In the genomic region with DNA sequence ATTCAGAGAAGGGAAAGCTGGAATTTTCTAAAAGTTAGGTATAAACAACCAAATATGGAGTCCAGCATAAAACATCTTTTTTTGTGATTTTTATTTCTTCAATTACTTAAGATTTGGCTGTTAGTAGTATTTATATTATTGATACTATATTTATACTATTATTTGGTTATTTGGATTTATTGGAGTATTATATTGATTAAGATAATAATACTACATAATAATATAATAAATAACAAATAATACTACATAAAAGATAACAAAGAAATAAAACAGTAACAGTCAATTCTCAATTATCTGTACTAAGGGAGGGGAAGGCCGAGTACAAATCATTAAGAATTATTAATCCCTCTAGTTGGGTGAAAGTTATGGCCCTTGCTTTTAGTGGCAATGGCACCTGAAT, we compare ENCODE assay signal across 15 cellular contexts.
A peak's percentile ranks its signal among the peaks of the same experiment; 100 is the strongest.
DNase-seq lines count a peak whose midpoint lies in the region; ATAC-seq, FAIRE-seq and TF ChIP-seq lines count a peak whose summit lies in the region.
"Had no signal": no experiment of that assay in that cellular context is flagged by ENCODE, and none has a peak within 500 bp of the region (broad histone marks: within the 10 kb centered on the region; RNA-seq: fewer than 3 reads in every experiment).

No MANE protein-coding gene starts in this region.

- no peak overlapping the region for H3K4me3 ChIP-seq in right lobe of liver
- H3K4me3 ChIP-seq in HepG2 (replicated peaks in 1 of 3; ENCODE audit: insufficient read depth in 1 of 3, low read depth in 2 of 3, low read length in 3 of 3) = no peak overlapping the region
- H3K4me3 ChIP-seq in GM12878 = no peak overlapping the region
- H3K4me3 ChIP-seq in kidney (ENCODE audit: low read length in 2 of 2) = no peak overlapping the region
- H3K4me3 ChIP-seq: BLaER1 had no signal

- H3K9ac ChIP-seq in HepG2 (ENCODE audit: insufficient read depth, low read depth, low read length) (no peak overlapping the region), GM12878 (ENCODE audit: control insufficient read depth, insufficient read depth, low read length) (no peak overlapping the region), kidney (ENCODE audit: low read length in 2 of 2) (no peak overlapping the region)
- H3K9ac ChIP-seq: BLaER1 had no signal

- TF ChIP-seq EP300 in HepG2 (IDR thresholded peaks at IDR 0.05; ENCODE audit: low read depth in 2 of 2, low read length in 2 of 2) = no peak
- TF ChIP-seq EP300 in HepG2 (CRISPR knock-in tag; IDR thresholded peaks at IDR 0.05; ENCODE audit: borderline replicate concordance) = no peak
- TF ChIP-seq EP300 in GM12878 (IDR thresholded peaks at IDR 0.05; ENCODE audit: borderline replicate concordance in 1 of 2, control insufficient read depth in 1 of 2, low read depth in 2 of 2, low read length in 2 of 2) = no peak

- intact Hi-C loops in right lobe of liver (cut with DNase I) = loop anchor here in 1 of 2 donors (10.0 kb wide), 1 partner anchor 266 kb away; no protein-coding TSS in a partner anchor
- intact Hi-C loops in HepG2 (cut with micrococcal nuclease; ENCODE audit: unreplicated experiment) = no loop called here
- intact Hi-C loops in GM12878 (cut with micrococcal nuclease; ENCODE audit: unreplicated experiment) = no loop called here
- intact Hi-C loops in kidney (cut with DNase I) = loop anchor here (10.0 kb wide), 1 partner anchor 266 kb away; no protein-coding TSS in a partner anchor

- in situ Hi-C loops in HepG2 (cut with HindIII; ENCODE audit: extremely low pct_ligation_motif_present, low pct_unique_long_range_greater_than_20kb) (no loop called here), GM12878 (cut with MboI) (no loop called here)

- 83% methylated on average over 1 of the region's 1 CpG for WGBS in right lobe of liver (ENCODE audit: insufficient coverage, low coverage, low lambda C conversion rate, missing lambda C conversion rate)
- 76% methylated on average over 1 of the region's 1 CpG for WGBS in HepG2 (ENCODE audit: low lambda C conversion rate)
- WGBS in GM12878 (ENCODE audit: insufficient coverage, insufficient replicate concordance, low lambda C conversion rate, missing lambda C conversion rate) = 0% methylated on average over 1 of the region's 1 CpG

- TF ChIP-seq POLR2A in right lobe of liver (IDR thresholded peaks at IDR 0.05) = no peak
- no peak for TF ChIP-seq POLR2A in HepG2 (IDR thresholded peaks at IDR 0.05; ENCODE audit: insufficient read depth in 1 of 2, low read depth in 2 of 2, low read length in 2 of 2)
- TF ChIP-seq POLR2A in GM12878 (IDR thresholded peaks at IDR 0.05; ENCODE audit: low read depth, low read length) = no peak

- H3K4me2 ChIP-seq in HepG2 (ENCODE audit: low read depth, low read length) = no peak overlapping the region
- peak overlapping the region; percentile 39; the same call in 1 of the 2 replicates for H3K4me2 ChIP-seq in GM12878 (ENCODE audit: control insufficient read depth, insufficient read depth)
- H3K4me2 ChIP-seq: BLaER1 had no signal

- H4K20me1 ChIP-seq in HepG2 (ENCODE audit: insufficient read depth, low read length) (no peaks in the 10 kb centered on the region), GM12878 (ENCODE audit: control insufficient read depth, insufficient read depth) (no peaks in the 10 kb centered on the region)
- H4K20me1 ChIP-seq: BLaER1 had no signal

- CTCF ChIA-PET in HepG2 (lab: Yijun Ruan, JAX; ENCODE audit: low intra/inter-chr PET ratio, low total read pairs) (no interaction called here), GM12878 (lab: Yijun Ruan, JAX) (interaction anchor here (1.5 to 2.5 kb wide), 4 partner anchors 104 to 289 kb away, joined by 4 to 16 read pairs (median 7); no protein-coding TSS in a partner anchor)

- H3K4me1 ChIP-seq in right lobe of liver = peaks cover 0 to 30% (median 2%) of the 10 kb centered on the region in 4 donors
- peaks cover 29% of the 10 kb centered on the region for H3K4me1 ChIP-seq in HepG2 (ENCODE audit: insufficient read depth, low read length)
- H3K4me1 ChIP-seq in GM12878 (ENCODE audit: control insufficient read depth, insufficient read depth, low read length) = peaks cover 10% of the 10 kb centered on the region
- peaks cover 0 to 4% of the 10 kb centered on the region in 2 donors for H3K4me1 ChIP-seq in kidney (ENCODE audit: control insufficient read depth in 1 of 2, insufficient read depth in 1 of 2, low read depth in 1 of 2, low read length in 2 of 2)

- no TSS peak for BruUV-seq in HepG2 (replicated peaks; lab: Mats Ljungman, UMichigan)
- BruUV-seq in GM12878 (replicated peaks; lab: Mats Ljungman, UMichigan) = no TSS peak

- FAIRE-seq in HepG2 (lab: Jason Lieb, UNC) = no peak
- no peak for FAIRE-seq in GM12878 (lab: Jason Lieb, UNC)
- FAIRE-seq in kidney (lab: Jason Lieb, UNC) = peak; percentile 80
- FAIRE-seq: H1 had no signal

- RAD21 ChIA-PET in GM12878 (lab: Charles Lee; ENCODE audit: unreplicated experiment) = interaction anchor here (2.0 to 2.4 kb wide), 3 partner anchors 253 to 276 kb away, joined by 6 to 31 read pairs (median 7); no protein-coding TSS in a partner anchor

- SMC1A ChIA-PET in GM12878 (lab: Charles Lee; ENCODE audit: uncharacterized antibody, unreplicated experiment) = interaction anchor here (1.0 to 2.8 kb wide), 9 partner anchors 49 to 276 kb away, joined by 3 to 26 read pairs (median 4); no protein-coding TSS in a partner anchor

- DNase-seq in right lobe of liver (no peak), HepG2 (ENCODE audit: low spot score) (no peak), GM12878 (ENCODE audit: low read depth, low spot score) (no peak), kidney (no peak), NCI-H524 (lab: John Stamatoyannopoulos, UW) (no peak), iPS-NIHi7 (ENCODE audit: extremely low spot score) (no peak)
- DNase-seq in activated CD4-positive, alpha-beta T cell treated with anti-CD3 and anti-CD28 coated beads, Interleukin-2, amount 50 U/mL, for 1 hour = no peak
- DNase-seq: CD4-positive, alpha-beta memory T cell; DMS153; DMS79; GF-D8; H9 had no signal

- no peaks in the 10 kb centered on the region for H3K36me3 ChIP-seq in right lobe of liver
- H3K36me3 ChIP-seq in HepG2 (replicated peaks in 1 of 2; ENCODE audit: control insufficient read depth in 1 of 2, insufficient read depth in 2 of 2, low read length in 2 of 2) = no peaks in the 10 kb centered on the region
- H3K36me3 ChIP-seq in GM12878 (ENCODE audit: control insufficient read depth in 2 of 2, insufficient read depth in 2 of 2, low read length in 1 of 2) = no peaks in the 10 kb centered on the region
- no peaks in the 10 kb centered on the region for H3K36me3 ChIP-seq in kidney (ENCODE audit: control insufficient read depth in 1 of 2, insufficient read depth in 2 of 2, low read length in 2 of 2)
- H3K36me3 ChIP-seq: BLaER1 had no signal

- POLR2A ChIA-PET in HepG2 (lab: Yijun Ruan, JAX) (no interaction called here), GM12878 (lab: Charles Lee) (interaction anchor here (0.6 to 1.7 kb wide), 4 partner anchors 13 to 181 kb away, joined by 3 to 6 read pairs (median 3); no protein-coding TSS in a partner anchor)

- H3K79me2 ChIP-seq in HepG2 (ENCODE audit: insufficient read depth, low read length) (no peaks in the 10 kb centered on the region), GM12878 (ENCODE audit: control insufficient read depth, insufficient read depth, low read length) (peaks cover 20% of the 10 kb centered on the region)

- TF ChIP-seq CTCF in right lobe of liver (IDR thresholded peaks at IDR 0.05) (no peak), HepG2 (CRISPR knock-in tag; IDR thresholded peaks at IDR 0.05) (no peak), GM12878 (IDR thresholded peaks at IDR 0.05 in 2 of 3, conservative IDR thresholded peaks at IDR 0.05 in 1 of 3; ENCODE audit: control insufficient read depth in 2 of 3, extremely low read depth in 1 of 3, insufficient read depth in 1 of 3, low read depth in 3 of 3, low read length in 3 of 3) (no peak), kidney (IDR thresholded peaks at IDR 0.05; ENCODE audit: borderline replicate concordance, extremely low read depth, insufficient read depth) (no peak)

- H3K27me3 ChIP-seq in right lobe of liver = no peaks in the 10 kb centered on the region
- H3K27me3 ChIP-seq in HepG2 (ENCODE audit: control insufficient read depth in 1 of 2, insufficient read depth in 2 of 2, low read length in 2 of 2) = no peaks in the 10 kb centered on the region; a peak in 1 of 5 replicates
- H3K27me3 ChIP-seq in GM12878 (replicated peaks in 1 of 2; ENCODE audit: control insufficient read depth in 2 of 2, insufficient read depth in 2 of 2, low read length in 1 of 2) = no peaks in the 10 kb centered on the region
- H3K27me3 ChIP-seq: BLaER1 had no signal

- H3K27ac ChIP-seq in right lobe of liver = peak overlapping the region in 2 of 3 donors; percentile 79 to 87
- no peak overlapping the region for H3K27ac ChIP-seq in HepG2 (ENCODE audit: extremely low read length, insufficient read depth, low read length)
- H3K27ac ChIP-seq in GM12878 (ENCODE audit: control insufficient read depth, insufficient read depth) = no peak overlapping the region
- H3K27ac ChIP-seq in kidney (ENCODE audit: low read depth in 2 of 2, low read length in 2 of 2) = no peak overlapping the region
- H3K27ac ChIP-seq: 22Rv1, BLaER1 had no signal

- no peak for TF ChIP-seq RAD21 in HepG2 (CRISPR knock-in tag; IDR thresholded peaks at IDR 0.05)
- no peak for TF ChIP-seq RAD21 in GM12878 (IDR thresholded peaks at IDR 0.05; ENCODE audit: insufficient read depth, low read depth, low read length)

- H2AFZ ChIP-seq in HepG2 (ENCODE audit: low read length) = no peak overlapping the region
- H2AFZ ChIP-seq in GM12878 (ENCODE audit: control insufficient read depth, low read depth, low read length) = no peak overlapping the region

- ATAC-seq in right lobe of liver (no peak), HepG2 (no peak), GM12878 (no peak)

- H3K9me3 ChIP-seq in right lobe of liver (no peaks in the 10 kb centered on the region), HepG2 (ENCODE audit: low read length) (no peaks in the 10 kb centered on the region), GM12878 (replicated peaks; ENCODE audit: control insufficient read depth, insufficient read depth, low read length) (no peaks in the 10 kb centered on the region), kidney (ENCODE audit: control insufficient read depth in 1 of 2, low read length in 2 of 2) (no peaks in the 10 kb centered on the region)
- H3K9me3 ChIP-seq: BLaER1 had no signal

TF ChIP-seq in HepG2, 621 proteins besides CTCF, POLR2A, EP300 and RAD21 (continues in another document):
- TF ChIP-seq SP5 (CRISPR knock-in tag; IDR thresholded peaks at IDR 0.05; ENCODE audit: borderline replicate concordance, low read depth) (no peak), SP2 (CRISPR knock-in tag; IDR thresholded peaks at IDR 0.05) (no peak), SIN3B (IDR thresholded peaks at IDR 0.05; ENCODE audit: low read length) (no peak), GATA4 (IDR thresholded peaks at IDR 0.05; ENCODE audit: borderline replicate concordance, low read depth) (no peak), FOXM1 (CRISPR knock-in tag; IDR thresholded peaks at IDR 0.05) (no peak)

TF ChIP-seq in GM12878, 131 proteins besides CTCF, POLR2A, EP300 and RAD21 (continues in another document):
- TF ChIP-seq RFX5 (IDR thresholded peaks at IDR 0.05; ENCODE audit: low read depth, low read length) (no peak), GATAD2B (conservative IDR thresholded peaks at IDR 0.05; ENCODE audit: low read depth) (no peak), DPF2 (IDR thresholded peaks at IDR 0.05) (no peak), RUNX3 (IDR thresholded peaks at IDR 0.05; ENCODE audit: low read length) (no peak)

Comparison
In these comparisons a context has a peak if more than half of its experiments do, and no peak if none do; other contexts are left out.
1. H3K27ac ChIP-seq: peak in right lobe of liver (2 of 3); none in HepG2 (single experiment), GM12878 (single experiment) and kidney (0 of 2).